ENCODE assay signal across 8 cellular contexts in the genomic region with DNA sequence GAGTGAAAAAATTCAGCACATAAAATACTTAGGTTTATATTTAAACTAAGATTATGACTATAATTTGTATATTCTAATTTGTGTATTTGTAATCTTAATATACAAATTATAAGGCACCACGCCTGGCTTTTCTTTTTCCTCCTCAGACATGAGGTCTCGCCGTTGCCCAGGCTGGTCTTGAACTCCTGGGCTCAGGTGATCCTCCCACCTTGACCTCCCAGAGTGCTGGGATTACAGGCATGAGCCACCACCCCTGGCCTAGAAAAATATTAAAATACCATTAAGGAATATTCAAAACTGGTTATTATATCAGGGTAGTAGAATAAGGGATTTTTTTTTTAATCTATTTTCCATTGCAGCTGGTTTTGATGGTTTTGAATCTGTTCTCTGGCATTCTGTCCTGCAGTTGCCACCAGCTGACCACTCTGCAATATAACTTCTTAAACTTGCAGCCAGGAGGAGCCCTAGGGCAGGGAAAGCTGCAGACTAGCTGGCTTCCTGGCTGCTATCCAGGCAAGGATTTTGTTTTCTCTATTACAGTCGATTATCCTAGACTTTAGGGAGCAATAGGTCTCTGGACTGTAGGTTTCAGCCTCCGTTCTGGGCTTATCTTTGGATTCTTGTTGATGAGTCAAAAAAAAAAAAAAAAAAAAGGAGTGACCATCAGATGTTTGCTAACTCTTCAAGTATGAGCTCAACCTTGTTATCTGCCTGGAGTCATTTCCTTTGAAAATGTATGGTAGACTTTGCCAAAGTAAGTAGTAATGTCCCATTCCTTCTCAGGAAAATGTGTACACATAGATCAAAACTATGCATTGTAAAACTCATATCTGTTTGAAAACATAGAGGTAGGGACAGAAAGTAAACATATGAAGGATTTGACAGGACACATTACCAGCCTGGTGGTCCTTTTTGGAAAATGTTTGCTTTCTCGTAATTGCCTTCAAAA. TPM values are rescaled to one million over a fixed set of nuclear protein-coding genes. Genes with fewer than 3 reads are reported as not detected.
DNase-seq lines count a peak whose midpoint lies in the region; ATAC-seq and TF ChIP-seq lines count a peak whose summit lies in the region.

No MANE protein-coding gene starts in this region.

- H3K4me1 ChIP-seq in foreskin keratinocyte, result peaks cover 14% of the 10 kb centered on the region

- intact Hi-C loops in activated T-helper 1 cell treated with anti-CD3 and anti-CD28 coated beads, Interleukin-12 subunit alpha, Interleukin-12 subunit beta, Interleukin-2, Interleukin-4 antibody, amounts not matched to agents 30 ng/mL and 10 ng/mL and 1 ng/mL, durations not matched to agents 14 hours and 24 hours and 36 hours (cut with micrococcal nuclease), result loop anchor here (1.0 kb wide), 3 partner anchors 40 to 235 kb away; no protein-coding TSS in a partner anchor

- ATAC-seq in foreskin keratinocyte (peak; percentile 20), GM18858 (IDR thresholded peaks at IDR 0.05; ENCODE audit: unreplicated experiment) (no peak)

- DNase-seq in AG08396 (ENCODE audit: low spot score) (peak; percentile 80), G401 (ENCODE audit: low spot score) (peak; percentile 73), NCI-H2029 (lab: John Stamatoyannopoulos, UW) (peak; percentile 43), foreskin keratinocyte (peak; percentile 31 to 67), neural crest cell (ENCODE audit: low read depth, low spot score) (peak; percentile 48)
- DNase-seq in activated CD4-positive, alpha-beta T cell treated with anti-CD3 and anti-CD28 coated beads, Interleukin-2, amount 10 ng/mL, durations not matched to agents 7 days and 5 days, result peak; percentile 53
- DNase-seq in activated T-helper 1 cell treated with anti-CD3 and anti-CD28 coated beads, Interleukin-12 subunit alpha, Interleukin-12 subunit beta, Interleukin-2, Interleukin-4 antibody, amounts not matched to agents 30 ng/mL and 10 ng/mL and 1 ng/mL, durations not matched to agents 14 hours and 24 hours and 36 hours (ENCODE audit: low spot score), result no peak

- H3K4me1 Mint-ChIP-seq in activated CD4-positive, alpha-beta T cell treated with anti-CD3 and anti-CD28 coated beads, Interleukin-2, amount 10 ng/mL, durations not matched to agents 7 days and 5 days, result peaks cover 9% of the 10 kb centered on the region
- peaks cover 7% of the 10 kb centered on the region for H3K4me1 Mint-ChIP-seq in neural crest cell
- H3K4me1 Mint-ChIP-seq in activated T-helper 1 cell treated with anti-CD3 and anti-CD28 coated beads, Interleukin-12 subunit alpha, Interleukin-12 subunit beta, Interleukin-2, Interleukin-4 antibody, amounts not matched to agents 30 ng/mL and 10 ng/mL and 1 ng/mL, durations not matched to agents 14 hours and 24 hours and 36 hours (ENCODE audit: low read depth), result peaks cover 16% of the 10 kb centered on the region

- TF ChIP-seq CTCF in foreskin keratinocyte (conservative IDR thresholded peaks at IDR 0.05), result peak; percentile 88
- peak; percentile 89 for TF ChIP-seq CTCF in neural crest cell (conservative IDR thresholded peaks at IDR 0.05)

- in situ Hi-C loops in G401 (cut with HindIII; ENCODE audit: low sequenced_read_pairs), result no loop called here

- H3K4me3 Mint-ChIP-seq in activated CD4-positive, alpha-beta T cell treated with anti-CD3 and anti-CD28 coated beads, Interleukin-2, amount 10 ng/mL, durations not matched to agents 7 days and 5 days, result no peak overlapping the region
- no peak overlapping the region for H3K4me3 Mint-ChIP-seq in neural crest cell
- H3K4me3 Mint-ChIP-seq in activated T-helper 1 cell treated with anti-CD3 and anti-CD28 coated beads, Interleukin-12 subunit alpha, Interleukin-12 subunit beta, Interleukin-2, Interleukin-4 antibody, amounts not matched to agents 30 ng/mL and 10 ng/mL and 1 ng/mL, durations not matched to agents 14 hours and 24 hours and 36 hours, result no peak overlapping the region

- H3K27ac ChIP-seq in foreskin keratinocyte, result no peak overlapping the region

- peaks cover 48% of the 10 kb centered on the region for H3K36me3 Mint-ChIP-seq in activated CD4-positive, alpha-beta T cell treated with anti-CD3 and anti-CD28 coated beads, Interleukin-2, amount 10 ng/mL, durations not matched to agents 7 days and 5 days (ENCODE audit: low read depth)
- H3K36me3 Mint-ChIP-seq in neural crest cell (ENCODE audit: low read depth), result peaks cover 12% of the 10 kb centered on the region
- H3K36me3 Mint-ChIP-seq in activated T-helper 1 cell treated with anti-CD3 and anti-CD28 coated beads, Interleukin-12 subunit alpha, Interleukin-12 subunit beta, Interleukin-2, Interleukin-4 antibody, amounts not matched to agents 30 ng/mL and 10 ng/mL and 1 ng/mL, durations not matched to agents 14 hours and 24 hours and 36 hours (ENCODE audit: low read depth), result peaks cover 28% of the 10 kb centered on the region

- H3K27ac Mint-ChIP-seq in activated CD4-positive, alpha-beta T cell treated with anti-CD3 and anti-CD28 coated beads, Interleukin-2, amount 10 ng/mL, durations not matched to agents 7 days and 5 days, result peak overlapping the region; percentile 33
- no peak overlapping the region for H3K27ac Mint-ChIP-seq in neural crest cell (ENCODE audit: unreplicated experiment)
- no peak overlapping the region for H3K27ac Mint-ChIP-seq in activated T-helper 1 cell treated with anti-CD3 and anti-CD28 coated beads, Interleukin-12 subunit alpha, Interleukin-12 subunit beta, Interleukin-2, Interleukin-4 antibody, amounts not matched to agents 30 ng/mL and 10 ng/mL and 1 ng/mL, durations not matched to agents 14 hours and 24 hours and 36 hours

- POLR2A ChIA-PET in activated CD4-positive, alpha-beta T cell treated with anti-CD3 and anti-CD28 coated beads, Interleukin-2, amount 10 ng/mL, durations not matched to agents 7 days and 5 days (lab: Charles Lee), result no interaction called here

- H3K27me3 Mint-ChIP-seq in activated CD4-positive, alpha-beta T cell treated with anti-CD3 and anti-CD28 coated beads, Interleukin-2, amount 10 ng/mL, durations not matched to agents 7 days and 5 days, result no peaks in the 10 kb centered on the region
- no peaks in the 10 kb centered on the region for H3K27me3 Mint-ChIP-seq in neural crest cell (ENCODE audit: low read depth)
- H3K27me3 Mint-ChIP-seq in activated T-helper 1 cell treated with anti-CD3 and anti-CD28 coated beads, Interleukin-12 subunit alpha, Interleukin-12 subunit beta, Interleukin-2, Interleukin-4 antibody, amounts not matched to agents 30 ng/mL and 10 ng/mL and 1 ng/mL, durations not matched to agents 14 hours and 24 hours and 36 hours (ENCODE audit: insufficient read depth), result no peaks in the 10 kb centered on the region

- CTCF ChIA-PET in activated CD4-positive, alpha-beta T cell treated with anti-CD3 and anti-CD28 coated beads, Interleukin-2, amount 10 ng/mL, durations not matched to agents 7 days and 5 days (lab: Charles Lee), result interaction anchor here (0.6 to 3.1 kb wide), 13 partner anchors 10 to 1356 kb away, joined by 3 to 24 read pairs (median 3); a partner anchor contains a TSS

- H3K27me3 ChIP-seq in foreskin keratinocyte, result no peaks in the 10 kb centered on the region

- H3K9me3 Mint-ChIP-seq in activated CD4-positive, alpha-beta T cell treated with anti-CD3 and anti-CD28 coated beads, Interleukin-2, amount 10 ng/mL, durations not matched to agents 7 days and 5 days, result no peaks in the 10 kb centered on the region
- no peaks in the 10 kb centered on the region for H3K9me3 Mint-ChIP-seq in neural crest cell
- no peaks in the 10 kb centered on the region for H3K9me3 Mint-ChIP-seq in activated T-helper 1 cell treated with anti-CD3 and anti-CD28 coated beads, Interleukin-12 subunit alpha, Interleukin-12 subunit beta, Interleukin-2, Interleukin-4 antibody, amounts not matched to agents 30 ng/mL and 10 ng/mL and 1 ng/mL, durations not matched to agents 14 hours and 24 hours and 36 hours

RNA-seq across cellular contexts. Expression of a gene that starts 13.2 kb away (rescaled TPM):
- total RNA-seq in G401 (2014; rRNA removed; shearing (Covaris generic)), result 10.8 and 19.4 TPM in 2 replicates
- 10 to 100 TPM; 47.7 to 55.2 TPM for total RNA-seq in activated CD4-positive, alpha-beta T cell treated with anti-CD3 and anti-CD28 coated beads, Interleukin-2, amount 10 ng/mL, durations not matched to agents 7 days and 5 days
- total RNA-seq in foreskin keratinocyte, result 30.6 and 30.8 TPM in 2 replicates
- polyA plus RNA-seq in foreskin keratinocyte, result 39.8 and 42.7 TPM in 2 replicates
- 63.7 and 66.9 TPM in 2 replicates for total RNA-seq in neural crest cell
- 78.2 and 78.9 TPM in 2 replicates for total RNA-seq in activated T-helper 1 cell treated with anti-CD3 and anti-CD28 coated beads, Interleukin-12 subunit alpha, Interleukin-12 subunit beta, Interleukin-2, Interleukin-4 antibody, amounts not matched to agents 30 ng/mL and 10 ng/mL and 1 ng/mL, durations not matched to agents 14 hours and 24 hours and 36 hours

RNA-seq across cellular contexts. Expression of a gene that starts 39.7 kb away (rescaled TPM):
- total RNA-seq in G401 (2014; rRNA removed; shearing (Covaris generic)), result 4.6 TPM in 1 of 2 replicates, not detected in the other
- under 1 TPM; 0.25 to 0.67 TPM for total RNA-seq in activated CD4-positive, alpha-beta T cell treated with anti-CD3 and anti-CD28 coated beads, Interleukin-2, amount 10 ng/mL, durations not matched to agents 7 days and 5 days
- total RNA-seq in foreskin keratinocyte, result 20.3 and 22.2 TPM in 2 replicates
- polyA plus RNA-seq in foreskin keratinocyte, result 26.2 and 31.5 TPM in 2 replicates
- 2.3 and 4.0 TPM in 2 replicates for total RNA-seq in neural crest cell
- 1.6 and 2.7 TPM in 2 replicates for total RNA-seq in activated T-helper 1 cell treated with anti-CD3 and anti-CD28 coated beads, Interleukin-12 subunit alpha, Interleukin-12 subunit beta, Interleukin-2, Interleukin-4 antibody, amounts not matched to agents 30 ng/mL and 10 ng/mL and 1 ng/mL, durations not matched to agents 14 hours and 24 hours and 36 hours

RNA-seq across cellular contexts. Expression of a gene that starts 58.6 kb away (rescaled TPM):
- 52.8 and 54.3 TPM in 2 replicates for total RNA-seq in G401 (2014; rRNA removed; shearing (Covaris generic))
- 10 to 100 TPM; 61.1 to 75.6 TPM for total RNA-seq in activated CD4-positive, alpha-beta T cell treated with anti-CD3 and anti-CD28 coated beads, Interleukin-2, amount 10 ng/mL, durations not matched to agents 7 days and 5 days
- total RNA-seq in foreskin keratinocyte, result 29.1 and 31.7 TPM in 2 replicates
- 38.0 and 38.7 TPM in 2 replicates for polyA plus RNA-seq in foreskin keratinocyte
- 96.3 and 99.0 TPM in 2 replicates for total RNA-seq in neural crest cell
- 84.5 and 93.1 TPM in 2 replicates for total RNA-seq in activated T-helper 1 cell treated with anti-CD3 and anti-CD28 coated beads, Interleukin-12 subunit alpha, Interleukin-12 subunit beta, Interleukin-2, Interleukin-4 antibody, amounts not matched to agents 30 ng/mL and 10 ng/mL and 1 ng/mL, durations not matched to agents 14 hours and 24 hours and 36 hours
